ENCODE assay signal across 37 cellular contexts in the genomic region with DNA sequence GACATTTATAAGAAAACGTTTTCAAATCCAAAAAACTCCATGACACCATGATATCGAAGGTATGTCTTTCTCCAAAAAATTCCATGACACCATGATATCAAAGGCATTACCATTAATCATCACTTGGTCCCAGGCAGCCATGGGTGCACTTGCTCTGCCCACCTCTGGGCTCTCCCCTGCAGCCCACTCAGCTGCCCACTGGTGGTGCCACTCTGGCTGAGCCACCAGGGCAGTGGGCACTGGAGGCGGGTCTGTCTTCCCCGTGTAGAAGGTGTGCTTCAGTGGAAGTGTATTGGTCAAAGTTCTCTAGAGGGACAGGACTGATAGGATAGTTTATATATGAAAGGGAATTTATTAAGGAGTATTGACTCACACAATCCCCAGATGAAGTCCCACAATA.
"Had no signal": no experiment of that assay in that cellular context is flagged by ENCODE, and none has a peak within 500 bp of the region (broad histone marks: within the 10 kb centered on the region; RNA-seq: fewer than 3 reads in every experiment).

No MANE protein-coding gene starts in this region.

- DNase-seq: activated effector memory CD4-positive, alpha-beta T cell treated with anti-CD3 and anti-CD28 coated beads, Interleukin-2, amount 50 U/mL, for 16 hours; activated effector memory CD4-positive, alpha-beta T cell treated with Interleukin-2 at 50 U/mL for 16 hours; activated gamma-delta T cell; activated gamma-delta T cell treated with Interleukin-2 at 50 U/mL for 16 hours; activated naive CD4-positive, alpha-beta T cell treated with anti-CD3 and anti-CD28 coated beads for 36 hours; activated naive CD4-positive, alpha-beta T cell treated with anti-CD3 and anti-CD28 coated beads, Interleukin-2, amount 10 ng/mL, durations not matched to agents 7 days and 5 days; activated naive CD4-positive, alpha-beta T cell treated with anti-CD3 and anti-CD28 coated beads, Interleukin-2, amount 50 U/mL, for 16 hours; activated naive CD8-positive, alpha-beta T cell treated with anti-CD3 and anti-CD28 coated beads for 36 hours; activated naive CD8-positive, alpha-beta T cell treated with anti-CD3 and anti-CD28 coated beads, Interleukin-2, amount 10 ng/mL, durations not matched to agents 7 days and 5 days; activated naive CD8-positive, alpha-beta T cell treated with anti-CD3 and anti-CD28 coated beads, Interleukin-2, amount 50 U/mL, for 24 hours; activated T-cell treated with anti-CD3 and anti-CD28 coated beads for 4 hours; activated T-cell treated with anti-CD3 and anti-CD28 coated beads, Interleukin-2, amount 50 U/mL, for 1 hour; activated T-cell treated with anti-CD3 and anti-CD28 coated beads, Interleukin-2, amount 50 U/mL, for 24 hours; activated T-cell treated with anti-CD3 and anti-CD28 coated beads, Interleukin-2, amount 50 U/mL, for 4 hours; activated T-cell treated with anti-CD3 and anti-CD28 coated beads, Interleukin-2, amount 50 U/mL, for 48 hours; activated T-cell treated with anti-CD3 and anti-CD28 coated beads, Interleukin-2, amount 50 U/mL, for 72 hours; adrenal gland; amniotic stem cell; amygdala; anterior cingulate cortex; aorta; body of pancreas; brain microvascular endothelial cell; caudate nucleus; central memory CD4-positive, alpha-beta T cell; cerebellar nuclear complex had no signal

- ATAC-seq: activated naive CD4-positive, alpha-beta T cell treated with anti-CD3 and anti-CD28 coated beads, Interleukin-2, amount 50 U/mL, for 72 hours; activated naive CD8-positive, alpha-beta T cell treated with anti-CD3 and anti-CD28 coated beads, Interleukin-2, amount 50 U/mL, for 24 hours; activated T-cell treated with anti-CD3 and anti-CD28 coated beads, Interleukin-2, amount 50 U/mL, for 4 hours; activated T-cell treated with anti-CD3 and anti-CD28 coated beads, Interleukin-2, amount 50 U/mL, for 72 hours; activated T-helper 17 cell treated with anti-CD3 and anti-CD28 coated beads, Interleukin-2, amount 50 U/mL, for 72 hours; body of pancreas had no signal

- H3K27ac Mint-ChIP-seq: activated naive CD4-positive, alpha-beta T cell treated with anti-CD3 and anti-CD28 coated beads for 36 hours; activated naive CD4-positive, alpha-beta T cell treated with anti-CD3 and anti-CD28 coated beads, Interleukin-2, amount 10 ng/mL, durations not matched to agents 7 days and 5 days; activated naive CD4-positive, alpha-beta T cell treated with anti-CD3 and anti-CD28 coated beads, Interleukin-2, amount 50 U/mL, for 24 hours; activated naive CD4-positive, alpha-beta T cell treated with anti-CD3 and anti-CD28 coated beads, Interleukin-2, amount 50 U/mL, for 72 hours; activated naive CD8-positive, alpha-beta T cell; activated naive CD8-positive, alpha-beta T cell treated with anti-CD3 and anti-CD28 coated beads for 36 hours; activated naive CD8-positive, alpha-beta T cell treated with anti-CD3 and anti-CD28 coated beads, Interleukin-2, amount 10 ng/mL, durations not matched to agents 7 days and 5 days; activated naive CD8-positive, alpha-beta T cell treated with anti-CD3 and anti-CD28 coated beads, Interleukin-2, amount 50 U/mL, for 24 hours; activated T-cell treated with anti-CD3 and anti-CD28 coated beads, Interleukin-2, amount 50 U/mL, for 24 hours; activated T-cell treated with anti-CD3 and anti-CD28 coated beads, Interleukin-2, amount 50 U/mL, for 72 hours; activated T-helper 1 cell treated with anti-CD3 and anti-CD28 coated beads, Interleukin-12 subunit alpha, Interleukin-12 subunit beta, Interleukin-2, Interleukin-4 antibody, amounts not matched to agents 30 ng/mL and 10 ng/mL and 1 ng/mL, durations not matched to agents 14 hours and 24 hours and 36 hours; activated T-helper 17 cell treated with anti-CD3 and anti-CD28 coated beads, Interleukin-2, amount 50 U/mL, for 72 hours; activated T-helper 2 cell treated with anti-CD3 and anti-CD28 coated beads, Interferon-gamma antibody, Interleukin-2, Interleukin-4, amounts not matched to agents 10 μg/mL and 5 μg/mL and 100 μg/mL, durations not matched to agents 14 hours and 24 hours and 36 hours; brain had no signal

- H3K36me3 Mint-ChIP-seq: activated naive CD4-positive, alpha-beta T cell treated with anti-CD3 and anti-CD28 coated beads, Interleukin-2, amount 10 ng/mL, durations not matched to agents 7 days and 5 days; activated naive CD4-positive, alpha-beta T cell treated with anti-CD3 and anti-CD28 coated beads, Interleukin-2, amount 50 U/mL, for 24 hours; activated naive CD4-positive, alpha-beta T cell treated with anti-CD3 and anti-CD28 coated beads, Interleukin-2, amount 50 U/mL, for 72 hours; activated naive CD8-positive, alpha-beta T cell; activated naive CD8-positive, alpha-beta T cell treated with anti-CD3 and anti-CD28 coated beads for 36 hours; activated naive CD8-positive, alpha-beta T cell treated with anti-CD3 and anti-CD28 coated beads, Interleukin-2, amount 10 ng/mL, durations not matched to agents 7 days and 5 days; brain had no signal

- H3K4me1 Mint-ChIP-seq: activated naive CD4-positive, alpha-beta T cell treated with anti-CD3 and anti-CD28 coated beads, Interleukin-2, amount 10 ng/mL, durations not matched to agents 7 days and 5 days; activated naive CD4-positive, alpha-beta T cell treated with anti-CD3 and anti-CD28 coated beads, Interleukin-2, amount 50 U/mL, for 24 hours; activated naive CD8-positive, alpha-beta T cell treated with anti-CD3 and anti-CD28 coated beads for 36 hours; activated naive CD8-positive, alpha-beta T cell treated with anti-CD3 and anti-CD28 coated beads, Interleukin-2, amount 10 ng/mL, durations not matched to agents 7 days and 5 days; activated T-helper 17 cell treated with anti-CD3 and anti-CD28 coated beads, Interleukin-2, amount 50 U/mL, for 72 hours; central memory CD8-positive, alpha-beta T cell had no signal

- H3K27me3 ChIP-seq: adrenal gland, ascending aorta, body of pancreas, brain microvascular endothelial cell, breast epithelium, cardiac muscle cell had no signal

- H3K9me3 Mint-ChIP-seq: activated naive CD4-positive, alpha-beta T cell treated with anti-CD3 and anti-CD28 coated beads, Interleukin-2, amount 50 U/mL, for 24 hours; activated naive CD8-positive, alpha-beta T cell treated with anti-CD3 and anti-CD28 coated beads, Interleukin-2, amount 50 U/mL, for 24 hours; activated T-cell treated with anti-CD3 and anti-CD28 coated beads, Interleukin-2, amount 50 U/mL, for 24 hours; activated T-helper 17 cell treated with anti-CD3 and anti-CD28 coated beads, Interleukin-2, amount 50 U/mL, for 72 hours; central memory CD8-positive, alpha-beta T cell had no signal

- H3K27me3 Mint-ChIP-seq: activated naive CD4-positive, alpha-beta T cell treated with anti-CD3 and anti-CD28 coated beads, Interleukin-2, amount 50 U/mL, for 24 hours; activated naive CD8-positive, alpha-beta T cell; activated naive CD8-positive, alpha-beta T cell treated with anti-CD3 and anti-CD28 coated beads for 36 hours; activated naive CD8-positive, alpha-beta T cell treated with anti-CD3 and anti-CD28 coated beads, Interleukin-2, amount 50 U/mL, for 24 hours; activated T-helper 17 cell treated with anti-CD3 and anti-CD28 coated beads, Interleukin-2, amount 50 U/mL, for 72 hours had no signal

- H3K9me3 ChIP-seq: adrenal gland, ascending aorta, body of pancreas, breast epithelium had no signal

- H3K4me1 ChIP-seq: body of pancreas, breast epithelium had no signal

- H3K36me3 ChIP-seq: adrenal gland, ascending aorta, brain microvascular endothelial cell, breast epithelium, cardiac muscle cell had no signal

- H3K4me3 ChIP-seq: adrenal gland, ascending aorta, body of pancreas, breast epithelium, cardiac muscle cell had no signal

- H3K27ac ChIP-seq: adrenal gland, ascending aorta, body of pancreas, brain microvascular endothelial cell, breast epithelium, cardiac muscle cell had no signal

- H3K4me3 Mint-ChIP-seq: activated naive CD4-positive, alpha-beta T cell treated with anti-CD3 and anti-CD28 coated beads for 36 hours; activated naive CD4-positive, alpha-beta T cell treated with anti-CD3 and anti-CD28 coated beads, Interleukin-2, amount 10 ng/mL, durations not matched to agents 7 days and 5 days; activated naive CD4-positive, alpha-beta T cell treated with anti-CD3 and anti-CD28 coated beads, Interleukin-2, amount 50 U/mL, for 24 hours; activated naive CD8-positive, alpha-beta T cell; activated naive CD8-positive, alpha-beta T cell treated with anti-CD3 and anti-CD28 coated beads for 36 hours; activated naive CD8-positive, alpha-beta T cell treated with anti-CD3 and anti-CD28 coated beads, Interleukin-2, amount 10 ng/mL, durations not matched to agents 7 days and 5 days; activated naive CD8-positive, alpha-beta T cell treated with anti-CD3 and anti-CD28 coated beads, Interleukin-2, amount 50 U/mL, for 24 hours; activated T-cell treated with anti-CD3 and anti-CD28 coated beads, Interleukin-2, amount 50 U/mL, for 24 hours; activated T-cell treated with anti-CD3 and anti-CD28 coated beads, Interleukin-2, amount 50 U/mL, for 4 hours; activated T-cell treated with anti-CD3 and anti-CD28 coated beads, Interleukin-2, amount 50 U/mL, for 72 hours; activated T-helper 1 cell treated with anti-CD3 and anti-CD28 coated beads, Interleukin-12 subunit alpha, Interleukin-12 subunit beta, Interleukin-2, Interleukin-4 antibody, amounts not matched to agents 30 ng/mL and 10 ng/mL and 1 ng/mL, durations not matched to agents 14 hours and 24 hours and 36 hours; activated T-helper 17 cell treated with anti-CD3 and anti-CD28 coated beads, Interleukin-2, amount 50 U/mL, for 72 hours; brain; central memory CD8-positive, alpha-beta T cell had no signal
